ENCODE assay signal across 7 cellular contexts in genomic region chr15:49707598-49707997, GRCh38.
"Had no signal": no experiment of that assay in that cellular context is flagged by ENCODE, and none has a peak within 500 bp of the region (broad histone marks: within the 10 kb centered on the region; RNA-seq: fewer than 3 reads in every experiment).

No MANE protein-coding gene starts in this region.

- DNase-seq: GM23248, GOT3, H7, IMR-90 had no signal

- H3K4me1 ChIP-seq: HAP-1 had no signal

- FAIRE-seq: HTR-8/SVneo had no signal

- H3K9me3 ChIP-seq: HAP-1 had no signal

- H3K27ac ChIP-seq: GM23248 had no signal

- H3K4me3 ChIP-seq: GM23248, HAP-1 had no signal

- H2AFZ ChIP-seq: GM23248 had no signal

- H3K9ac ChIP-seq: GM23248 had no signal

- H3K36me3 ChIP-seq: HAP-1 had no signal

- ATAC-seq: HCT116 had no signal
